Comparison of ENCODE assay signal across 25 cellular contexts in genomic region chr9:130431536-130432303, GRCh38.
"Had no signal": no experiment of that assay in that cellular context is flagged by ENCODE, and none has a peak within 500 bp of the region (broad histone marks: within the 10 kb centered on the region; RNA-seq: fewer than 3 reads in every experiment).

No MANE protein-coding gene starts in this region.

- H3K27ac ChIP-seq: brain microvascular endothelial cell, KMS-11, Peyer's patch, SK-N-MC, WERI-Rb-1 had no signal

- H3K36me3 ChIP-seq: brain microvascular endothelial cell, MG63, Peyer's patch, WERI-Rb-1 had no signal

- H3K4me3 Mint-ChIP-seq: activated CD8-positive, alpha-beta T cell treated with anti-CD3 and anti-CD28 coated beads for 36 hours; activated naive CD4-positive, alpha-beta T cell treated with anti-CD3 and anti-CD28 coated beads, Interleukin-2, amount 10 ng/mL, durations not matched to agents 7 days and 5 days; activated naive CD8-positive, alpha-beta T cell treated with anti-CD3 and anti-CD28 coated beads for 36 hours; T-cell had no signal

- H3K9ac ChIP-seq: KMS-11 had no signal

- H3K27ac Mint-ChIP-seq: activated CD8-positive, alpha-beta T cell treated with anti-CD3 and anti-CD28 coated beads for 36 hours; activated naive CD4-positive, alpha-beta T cell treated with anti-CD3 and anti-CD28 coated beads, Interleukin-2, amount 10 ng/mL, durations not matched to agents 7 days and 5 days; activated naive CD8-positive, alpha-beta T cell treated with anti-CD3 and anti-CD28 coated beads for 36 hours; activated T-cell treated with anti-CD3 and anti-CD28 coated beads, Interleukin-2, amount 50 U/mL, for 72 hours; activated T-helper 2 cell treated with anti-CD3 and anti-CD28 coated beads, Interferon-gamma antibody, Interleukin-2, Interleukin-4, amounts not matched to agents 10 μg/mL and 5 μg/mL and 100 μg/mL, durations not matched to agents 14 hours and 24 hours and 36 hours; T-cell had no signal

- ATAC-seq: activated CD8-positive, alpha-beta T cell treated with anti-CD3 and anti-CD28 coated beads for 36 hours; activated T-cell treated with anti-CD3 and anti-CD28 coated beads, Interleukin-2, amount 50 U/mL, for 72 hours; T-cell had no signal

- H3K4me3 ChIP-seq: MG63, Peyer's patch, SK-N-MC had no signal

- H3K27me3 ChIP-seq: brain microvascular endothelial cell, MG63 had no signal

- H3K9me3 ChIP-seq: MG63 had no signal

- H3K36me3 Mint-ChIP-seq: activated naive CD4-positive, alpha-beta T cell treated with anti-CD3 and anti-CD28 coated beads, Interleukin-2, amount 10 ng/mL, durations not matched to agents 7 days and 5 days; activated naive CD8-positive, alpha-beta T cell treated with anti-CD3 and anti-CD28 coated beads for 36 hours; T-cell had no signal

- DNase-seq: activated CD4-positive, alpha-beta T cell treated with anti-CD3 and anti-CD28 coated beads for 4 hours; activated CD8-positive, alpha-beta memory T cell treated with anti-CD3 and anti-CD28 coated beads, Interleukin-2, amount 50 U/mL, for 4 hours; activated CD8-positive, alpha-beta T cell treated with anti-CD3 and anti-CD28 coated beads for 36 hours; activated gamma-delta T cell treated with Interleukin-2 at 50 U/mL for 16 hours; activated naive CD4-positive, alpha-beta T cell treated with anti-CD3 and anti-CD28 coated beads, Interleukin-2, amount 10 ng/mL, durations not matched to agents 7 days and 5 days; activated naive CD8-positive, alpha-beta T cell treated with anti-CD3 and anti-CD28 coated beads for 36 hours; activated T-cell treated with anti-CD3 and anti-CD28 coated beads, Interleukin-2, amount 50 U/mL, for 72 hours; brain microvascular endothelial cell; caudate nucleus; MG63; MV-4-11; NCI-H1105; NCI-H1436 treated with DMSO at 0.1 percent for 48 hours; NCI-H187; NCI-H2081; NCI-H510A treated with DMSO at 0.1 percent for 48 hours; NK-92 treated with Interleukin-12 subunit alpha and Interleukin-12 subunit beta, amount 100 ng/mL, for 24 hours; T-cell; T-helper 2 cell; T1000; WERI-Rb-1 had no signal

- H3K4me2 ChIP-seq: KMS-11 had no signal

- H3K9me3 Mint-ChIP-seq: activated CD8-positive, alpha-beta T cell treated with anti-CD3 and anti-CD28 coated beads for 36 hours; activated naive CD4-positive, alpha-beta T cell treated with anti-CD3 and anti-CD28 coated beads, Interleukin-2, amount 10 ng/mL, durations not matched to agents 7 days and 5 days; activated naive CD8-positive, alpha-beta T cell treated with anti-CD3 and anti-CD28 coated beads for 36 hours; activated T-cell treated with anti-CD3 and anti-CD28 coated beads, Interleukin-2, amount 50 U/mL, for 72 hours; activated T-helper 2 cell treated with anti-CD3 and anti-CD28 coated beads, Interferon-gamma antibody, Interleukin-2, Interleukin-4, amounts not matched to agents 10 μg/mL and 5 μg/mL and 100 μg/mL, durations not matched to agents 14 hours and 24 hours and 36 hours; T-cell had no signal
